Comparison of ENCODE assay signal across 8 cellular contexts in the genomic region with DNA sequence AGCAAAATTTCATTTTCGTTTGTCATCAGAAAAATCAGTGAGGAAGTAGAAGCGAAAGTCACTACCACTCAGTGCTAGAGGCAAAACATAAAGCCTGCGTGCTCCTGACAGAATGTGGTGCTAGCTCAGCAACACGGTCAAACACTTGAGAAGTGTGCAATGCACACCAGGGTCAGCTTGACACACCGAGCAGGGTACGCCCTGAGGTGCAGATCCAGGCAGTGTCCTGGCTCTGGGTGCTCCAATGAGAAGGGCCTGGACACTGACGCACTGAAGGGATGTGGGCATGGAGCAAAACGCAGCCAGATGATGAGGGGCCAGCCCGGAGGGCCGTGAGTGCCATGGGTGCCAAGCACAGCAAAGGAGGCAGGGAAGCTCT. TPM values are rescaled to one million over a fixed set of nuclear protein-coding genes. Genes with fewer than 3 reads are reported as not detected.
A peak's percentile ranks its signal among the peaks of the same experiment; 100 is the strongest.
DNase-seq lines count a peak whose midpoint lies in the region; ATAC-seq, FAIRE-seq and TF ChIP-seq lines count a peak whose summit lies in the region.

No MANE protein-coding gene starts in this region.

- CTCF ChIA-PET in HEK293T (lab: Yijun Ruan, JAX) = interaction anchor here (1.2 to 1.8 kb wide), 4 partner anchors 8 to 174 kb away, joined by 4 to 8 read pairs (median 6); no protein-coding TSS in a partner anchor

- H3K36me3 Mint-ChIP-seq in endothelial cell (ENCODE audit: low read depth, unreplicated experiment) = peaks cover 19% of the 10 kb centered on the region

- peaks cover 18% of the 10 kb centered on the region for H3K27me3 Mint-ChIP-seq in endothelial cell (ENCODE audit: unreplicated experiment)

- H3K27me3 ChIP-seq in HUES48 (ENCODE audit: control insufficient read depth, insufficient read depth, low read length) = peaks cover 5% of the 10 kb centered on the region

- H3K36me3 ChIP-seq in HUES48 (ENCODE audit: control insufficient read depth, insufficient read depth, low read length) = peaks cover 25% of the 10 kb centered on the region

- ATAC-seq in GM21447 (IDR thresholded peaks at IDR 0.05; ENCODE audit: unreplicated experiment) = peak; percentile 47

- TF ChIP-seq POLR2A in GM12892 (IDR thresholded peaks at IDR 0.05; ENCODE audit: low read depth, low read length) = no peak

- no peak overlapping the region for H3K4me3 ChIP-seq in HUES48 (ENCODE audit: low read depth, low read length)

- peak; percentile 91 for FAIRE-seq in GM12892 (lab: Jason Lieb, UNC)

- H3K9ac ChIP-seq in HUES48 (ENCODE audit: low read depth, low read length) = no peak overlapping the region

- H3K27ac Mint-ChIP-seq in endothelial cell (ENCODE audit: unreplicated experiment) = no peak overlapping the region

- H3K4me1 Mint-ChIP-seq in endothelial cell (ENCODE audit: unreplicated experiment) = peaks cover 6% of the 10 kb centered on the region

- H3K4me3 Mint-ChIP-seq in endothelial cell (ENCODE audit: unreplicated experiment) = no peak overlapping the region

- peaks cover 4% of the 10 kb centered on the region for H3K9me3 Mint-ChIP-seq in endothelial cell (ENCODE audit: unreplicated experiment)

- POLR2A ChIA-PET in HEK293T (lab: Yijun Ruan, JAX) = no interaction called here

- peak overlapping the region; percentile 14 for H3K27ac ChIP-seq in HUES48 (ENCODE audit: low read depth, low read length)

- TF ChIP-seq CTCF in endothelial cell (IDR thresholded peaks at IDR 0.05; ENCODE audit: unreplicated experiment) = no peak

- DNase-seq in GM12892 (ENCODE audit: insufficient read length) (no peak), germinal center (ENCODE audit: low spot score) (peak; percentile 42), HEK293T (ENCODE audit: extremely low spot score) (no peak), endothelial cell (ENCODE audit: low spot score) (no peak), GF-D8 (lab: John Stamatoyannopoulos, UW) (no peak), amygdala (lab: John Stamatoyannopoulos, UW) (no peak)

- H3K4me1 ChIP-seq in HUES48 (ENCODE audit: control insufficient read depth, insufficient read depth, low read length) = peaks cover 12% of the 10 kb centered on the region; the same call in 1 of the 2 replicates

- H3K9me3 ChIP-seq in HUES48 (ENCODE audit: control insufficient read depth, insufficient read depth, low read length) = peaks cover 5% of the 10 kb centered on the region; the same call in 1 of the 2 replicates

TF ChIP-seq in HEK293T, 16 proteins besides CTCF, POLR2A, EP300 and RAD21:
- TF ChIP-seq CTBP1 (IDR thresholded peaks at IDR 0.05; ENCODE audit: borderline replicate concordance) = no peak
- no peak for TF ChIP-seq LEF1 (IDR thresholded peaks at IDR 0.05; ENCODE audit: borderline replicate concordance)
- no peak for TF ChIP-seq FOXA1 (IDR thresholded peaks at IDR 0.05)
- no peak for TF ChIP-seq TARDBP (IDR thresholded peaks at IDR 0.05)
- no peak for TF ChIP-seq L3MBTL2 (conservative IDR thresholded peaks at IDR 0.05)
- no peak for TF ChIP-seq BHLHE40 (IDR thresholded peaks at IDR 0.05; ENCODE audit: borderline replicate concordance)
- no peak for TF ChIP-seq SUZ12 (IDR thresholded peaks at IDR 0.05)
- no peak for TF ChIP-seq HDGF (IDR thresholded peaks at IDR 0.05; ENCODE audit: borderline replicate concordance)
- TF ChIP-seq SP1 (IDR thresholded peaks at IDR 0.05) = no peak

RNA-seq across cellular contexts. Expression of a gene that starts 5.9 kb away (rescaled TPM):
- 158 TPM for polyA plus RNA-seq in GM12892 (2012; ENCODE audit: missing spikeins)
- 11.6 TPM for total RNA-seq in endothelial cell (ENCODE audit: unreplicated experiment)

RNA-seq across cellular contexts. Expression of a gene that starts 48.8 kb away (rescaled TPM):
- polyA plus RNA-seq in GM12892 (2012; ENCODE audit: missing spikeins) = 19.0 TPM
- total RNA-seq in endothelial cell (ENCODE audit: unreplicated experiment) = 23.3 TPM
